Comparison of ENCODE assay signal across 8 cellular contexts in the genomic region with DNA sequence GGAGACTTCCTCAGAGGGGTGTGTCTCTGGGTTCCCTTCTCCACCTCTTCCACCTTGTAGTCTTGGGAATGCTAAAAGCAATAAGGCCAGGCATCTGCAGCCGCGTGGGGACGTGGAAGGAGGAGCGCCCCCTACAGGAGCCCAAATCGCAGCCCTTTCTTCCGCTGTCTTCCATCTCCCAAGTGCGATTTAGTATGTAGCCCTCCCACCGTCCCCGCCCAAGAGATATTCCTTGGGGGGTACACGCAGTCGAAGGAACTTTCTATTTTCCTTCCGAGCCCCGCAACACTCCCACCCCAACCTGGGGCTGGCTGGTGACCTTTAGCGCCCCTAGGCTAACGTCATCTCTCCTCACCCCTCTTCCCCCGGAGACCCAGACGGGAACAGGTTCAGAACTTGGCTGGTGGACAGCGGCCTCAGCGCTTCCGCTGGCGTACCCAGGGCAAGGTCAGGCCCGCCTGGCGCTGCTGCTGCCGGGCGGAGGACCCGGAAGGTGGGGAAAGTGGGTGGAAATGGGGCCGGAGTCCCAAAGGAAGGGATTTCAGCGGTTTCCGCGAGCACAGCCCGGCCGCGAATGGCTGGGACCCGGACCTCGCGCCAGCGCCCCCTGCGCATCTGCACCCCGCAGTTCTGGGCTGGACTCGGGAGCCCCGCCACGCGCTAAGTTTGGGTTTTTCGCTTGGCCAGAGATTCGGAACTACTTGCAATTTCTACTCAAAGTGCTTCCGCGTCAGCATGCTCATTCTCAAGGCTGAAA. TPM values are rescaled to one million over a fixed set of nuclear protein-coding genes. Genes with fewer than 3 reads are reported as not detected.
DNase-seq lines count a peak whose midpoint lies in the region; ATAC-seq and TF ChIP-seq lines count a peak whose summit lies in the region.

No MANE protein-coding gene starts in this region.

- no peaks in the 10 kb centered on the region for H3K36me3 Mint-ChIP-seq in T-cell
- H3K36me3 Mint-ChIP-seq in endodermal cell (ENCODE audit: low read depth), result no peaks in the 10 kb centered on the region

- TF ChIP-seq CTCF in endodermal cell (conservative IDR thresholded peaks at IDR 0.05) (peak; percentile 87), lung (IDR thresholded peaks at IDR 0.05; ENCODE audit: control extremely low read depth, extremely low read depth) (no peak)

- ATAC-seq in GM21723 (IDR thresholded peaks at IDR 0.05; ENCODE audit: unreplicated experiment) (peak; percentile 58), T-cell (replicated peaks in 1 of 4) (peak in 2 of 4 experiments; percentile 30 to 32), lung (ENCODE audit: insufficient read depth, low FRiP score) (peak; percentile 79)
- ATAC-seq in stimulated activated naive CD8-positive, alpha-beta T cell treated with anti-CD3 and anti-CD28 coated beads, Interleukin-15, Interleukin-2, amounts not matched to agents 100 U/mL and 50 U/mL, for 24 hours, result peak; percentile 55

- H3K27ac Mint-ChIP-seq in T-cell (peak overlapping the region in 1 of 2 donors; percentile 36), endodermal cell (peak overlapping the region; percentile 92)

- peak overlapping the region; percentile 83 for H3K27ac ChIP-seq in endodermal cell (ENCODE audit: low read depth, low read length)
- H3K27ac ChIP-seq in lung (ENCODE audit: low read depth in 1 of 2, low read length in 1 of 2), result peak overlapping the region in 1 of 2 donors; percentile 39

- H3K4me3 Mint-ChIP-seq in T-cell (peak overlapping the region; percentile 59 to 73 (median 70)), endodermal cell (peak overlapping the region; percentile 81)

- CTCF ChIA-PET in T-cell (lab: Charles Lee), result no interaction called here

- H3K27me3 ChIP-seq in endodermal cell (ENCODE audit: control insufficient read depth, insufficient read depth, low read length, poor library complexity, severe bottlenecking), result peaks cover 64% of the 10 kb centered on the region
- H3K27me3 ChIP-seq in lung (ENCODE audit: control insufficient read depth, insufficient read depth), result peaks cover 31% of the 10 kb centered on the region

- H3K4me3 ChIP-seq in endodermal cell (ENCODE audit: low read length) (peak overlapping the region; percentile 85), lung (peak overlapping the region; percentile 59)

- H3K4me1 Mint-ChIP-seq in T-cell (peaks cover 7 to 31% (median 28%) of the 10 kb centered on the region in 3 donors), endodermal cell (peaks cover 38% of the 10 kb centered on the region)

- no peaks in the 10 kb centered on the region for H3K36me3 ChIP-seq in endodermal cell (ENCODE audit: control insufficient read depth, insufficient read depth, low read length)
- H3K36me3 ChIP-seq in lung (ENCODE audit: control insufficient read depth in 2 of 2, insufficient read depth in 2 of 2, low read length in 2 of 2), result no peaks in the 10 kb centered on the region

- 0% methylated on average over 10 to 47 of the region's 47 CpGs for WGBS in endodermal cell (ENCODE audit: insufficient coverage in 1 of 2, insufficient read length in 1 of 2), 2 experiments
- WGBS in lung, 2 donors, result 1 to 2% methylated on average over 47 of the region's 47 CpGs

- H3K27me3 Mint-ChIP-seq in T-cell, result peaks cover 54 to 74% of the 10 kb centered on the region in 2 donors
- H3K27me3 Mint-ChIP-seq in endodermal cell (ENCODE audit: insufficient read depth), result peaks cover 60% of the 10 kb centered on the region

- peaks cover 4% of the 10 kb centered on the region for H3K4me1 ChIP-seq in endodermal cell (ENCODE audit: control insufficient read depth, insufficient read depth, low read length)
- H3K4me1 ChIP-seq in lung (ENCODE audit: control insufficient read depth in 2 of 2, insufficient read depth in 2 of 2, low read length in 2 of 2), result peaks cover 4 to 23% of the 10 kb centered on the region in 2 donors

- POLR2A ChIA-PET in T-cell (lab: Charles Lee), result no interaction called here

- H3K9me3 ChIP-seq in endodermal cell (ENCODE audit: control insufficient read depth, low read length), result no peaks in the 10 kb centered on the region
- peaks cover 0 to 30% of the 10 kb centered on the region in 2 donors for H3K9me3 ChIP-seq in lung (ENCODE audit: control insufficient read depth in 2 of 2, insufficient read depth in 1 of 2, low read length in 1 of 2)

- DNase-seq in GM03348 (ENCODE audit: low spot score) (peak; percentile 89), M059J (ENCODE audit: low read depth) (peak; percentile 48), T-cell (peak in 11 of 34 experiments; percentile 5 to 21 (median 10)), endodermal cell (peak; percentile 97), lung (ENCODE audit: low spot score) (peak; percentile 70), T1000 (lab: John Stamatoyannopoulos, UW) (no peak)
- peak; percentile 61 for DNase-seq in stimulated activated naive CD8-positive, alpha-beta T cell treated with anti-CD3 and anti-CD28 coated beads, Interleukin-15, Interleukin-2, amounts not matched to agents 100 U/mL and 50 U/mL, for 24 hours

- peak overlapping the region; percentile 44 for H3K9ac ChIP-seq in endodermal cell (ENCODE audit: extremely low read depth, low read length, poor library complexity, severe bottlenecking)

- H3K9me3 Mint-ChIP-seq in T-cell (peaks cover 0 to 11% (median 0%) of the 10 kb centered on the region in 3 donors), endodermal cell (peaks cover 2% of the 10 kb centered on the region)

RNA-seq across cellular contexts. Expression of a gene that starts 2.1 kb away (rescaled TPM):
- not detected in 2 replicates for total RNA-seq in M059J (2014; rRNA removed; shearing (Covaris generic))
- total RNA-seq in T-cell (not detected), endodermal cell (10 to 100 TPM in 1 of 2 donors, 1 to 10 TPM in 1; 1.8 to 10.6 TPM), lung (under 1 TPM in 1 of 2 donors, not detected in 1; 0.28 TPM)
- polyA plus RNA-seq in endodermal cell (2013, experiment 1 of 2), result 67.5 TPM
- polyA plus RNA-seq in endodermal cell (2013, experiment 2 of 2), result 52.8 TPM
- polyA plus RNA-seq in lung, result under 1 TPM in 1 of 2 donors, not detected in 1; 0.06 TPM
